15 cellular contexts compared by ENCODE assay signal in the genomic region with DNA sequence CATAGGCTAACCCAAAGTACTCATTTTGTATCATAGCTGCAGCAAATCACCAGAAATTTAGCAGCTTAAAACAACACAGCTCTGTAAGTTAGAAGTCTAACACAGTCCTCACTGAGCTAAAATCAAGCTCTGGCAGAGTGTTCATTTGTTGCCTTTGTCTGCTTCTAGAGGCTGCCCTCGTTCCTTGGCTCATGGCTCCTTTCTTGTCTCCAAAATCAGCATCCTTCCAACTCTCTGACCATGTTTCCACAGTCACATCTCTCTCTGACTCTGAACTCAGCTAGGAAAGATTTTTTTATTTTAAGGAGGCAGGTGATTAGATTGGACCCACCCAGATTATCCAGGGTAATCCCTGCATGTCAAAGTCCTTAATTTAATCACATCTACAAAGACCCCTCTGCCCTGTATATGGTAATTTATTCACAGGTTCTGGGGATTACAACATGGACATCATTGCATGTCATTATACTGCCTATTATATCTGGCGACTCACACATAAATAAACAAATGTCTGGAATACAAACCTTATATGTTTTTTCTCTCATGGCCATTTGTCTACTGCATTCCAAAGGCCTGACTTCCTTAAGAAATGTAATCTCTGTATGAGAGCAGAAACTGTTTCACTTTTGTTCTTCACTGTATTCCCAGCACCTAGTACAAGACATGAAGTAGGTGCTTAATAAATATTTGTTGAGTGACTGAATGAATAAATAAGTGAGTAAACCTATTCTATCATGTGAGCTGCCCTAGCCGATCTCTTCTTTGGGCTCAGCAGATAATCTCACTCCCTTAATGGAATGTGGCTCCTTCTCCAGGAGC. TPM values are rescaled to one million over a fixed set of nuclear protein-coding genes. Genes with fewer than 3 reads are reported as not detected.
A peak's percentile ranks its signal among the peaks of the same experiment; 100 is the strongest.
DNase-seq lines count a peak whose midpoint lies in the region; ATAC-seq and TF ChIP-seq lines count a peak whose summit lies in the region.
"Had no signal": no experiment of that assay in that cellular context is flagged by ENCODE, and none has a peak within 500 bp of the region (broad histone marks: within the 10 kb centered on the region; RNA-seq: fewer than 3 reads in every experiment).

No MANE protein-coding gene starts in this region.

- H3K4me1 Mint-ChIP-seq in activated CD4-positive, alpha-beta memory T cell treated with anti-CD3 and anti-CD28 coated beads, Interleukin-2, amount 10 ng/mL, durations not matched to agents 7 days and 5 days, result no peaks in the 10 kb centered on the region
- H3K4me1 Mint-ChIP-seq: natural killer cell had no signal

- H3K9me3 ChIP-seq in HEK293 (ENCODE audit: control insufficient read depth, insufficient read depth, low read depth, low read length), result no peaks in the 10 kb centered on the region
- no peaks in the 10 kb centered on the region for H3K9me3 ChIP-seq in adipocyte (ENCODE audit: control insufficient read depth, low read length)
- no peaks in the 10 kb centered on the region for H3K9me3 ChIP-seq in smooth muscle cell (replicated peaks; ENCODE audit: low read depth)
- H3K9me3 ChIP-seq: gastroesophageal sphincter, sigmoid colon, suprapubic skin had no signal

- H4K20me1 ChIP-seq in smooth muscle cell (ENCODE audit: low read depth), result no peaks in the 10 kb centered on the region

- no peak overlapping the region for H3K27ac Mint-ChIP-seq in activated CD4-positive, alpha-beta memory T cell treated with anti-CD3 and anti-CD28 coated beads, Interleukin-2, amount 10 ng/mL, durations not matched to agents 7 days and 5 days
- H3K27ac Mint-ChIP-seq: natural killer cell had no signal

- H3K27me3 ChIP-seq in adipocyte (replicated peaks; ENCODE audit: control insufficient read depth, insufficient read depth, low read length) (no peaks in the 10 kb centered on the region), smooth muscle cell (ENCODE audit: low read depth) (no peaks in the 10 kb centered on the region)
- H3K27me3 ChIP-seq: gastroesophageal sphincter, sigmoid colon, suprapubic skin had no signal

- no peaks in the 10 kb centered on the region for H3K36me3 Mint-ChIP-seq in activated CD4-positive, alpha-beta memory T cell treated with anti-CD3 and anti-CD28 coated beads, Interleukin-2, amount 10 ng/mL, durations not matched to agents 7 days and 5 days (ENCODE audit: low read depth)
- H3K36me3 Mint-ChIP-seq: natural killer cell had no signal

- H3K36me3 ChIP-seq in HEK293 (ENCODE audit: control insufficient read depth in 2 of 2, insufficient read depth in 1 of 2, low read length in 2 of 2) (no peaks in the 10 kb centered on the region), adipocyte (ENCODE audit: control insufficient read depth, insufficient read depth, low read length, severe bottlenecking) (no peaks in the 10 kb centered on the region), smooth muscle cell (ENCODE audit: low read depth) (no peaks in the 10 kb centered on the region)
- H3K36me3 ChIP-seq: gastroesophageal sphincter, sigmoid colon, suprapubic skin had no signal

- H3K79me2 ChIP-seq in smooth muscle cell (ENCODE audit: low read depth), result no peaks in the 10 kb centered on the region

- H3K9ac ChIP-seq in adipocyte (ENCODE audit: low read length), result peak overlapping the region; percentile 47
- H3K9ac ChIP-seq in smooth muscle cell (ENCODE audit: low read depth), result peak overlapping the region; percentile 64

- POLR2A ChIA-PET in HEK293 (lab: Yijun Ruan, JAX), result interaction anchor here (0.7 to 1.7 kb wide), 7 partner anchors 9 to 1210 kb away, joined by 3 to 8 read pairs (median 5); partner anchors contain the start of gene UACA
- POLR2A ChIA-PET in activated CD4-positive, alpha-beta memory T cell treated with anti-CD3 and anti-CD28 coated beads, Interleukin-2, amount 10 ng/mL, durations not matched to agents 7 days and 5 days (lab: Charles Lee), result no interaction called here

- peaks cover 10% of the 10 kb centered on the region for H3F3A ChIP-seq in smooth muscle cell (ENCODE audit: low read depth)

- ATAC-seq in stimulated activated naive CD8-positive, alpha-beta T cell treated with anti-CD3 and anti-CD28 coated beads, Interleukin-15, Interleukin-2, amounts not matched to agents 100 U/mL and 50 U/mL, for 24 hours, result no peak
- ATAC-seq: gastroesophageal sphincter, natural killer cell had no signal

- H3K4me3 Mint-ChIP-seq in activated CD4-positive, alpha-beta memory T cell treated with anti-CD3 and anti-CD28 coated beads, Interleukin-2, amount 10 ng/mL, durations not matched to agents 7 days and 5 days, result no peak overlapping the region
- H3K4me3 Mint-ChIP-seq: natural killer cell had no signal

- H2AFZ ChIP-seq in smooth muscle cell (ENCODE audit: low read depth), result no peak overlapping the region

- TF ChIP-seq CTCF in HEK293 (tag by site-specific recombination; IDR thresholded peaks at IDR 0.05) (no peak), fibroblast of the aortic adventitia (IDR thresholded peaks at IDR 0.05; ENCODE audit: insufficient read depth, low read length) (no peak), smooth muscle cell (IDR thresholded peaks at IDR 0.05; ENCODE audit: borderline replicate concordance, insufficient read depth, poor library complexity, severe bottlenecking) (no peak)

- peaks cover 10% of the 10 kb centered on the region for H3K27me3 Mint-ChIP-seq in activated CD4-positive, alpha-beta memory T cell treated with anti-CD3 and anti-CD28 coated beads, Interleukin-2, amount 10 ng/mL, durations not matched to agents 7 days and 5 days

- no peaks in the 10 kb centered on the region for H3K9me3 Mint-ChIP-seq in activated CD4-positive, alpha-beta memory T cell treated with anti-CD3 and anti-CD28 coated beads, Interleukin-2, amount 10 ng/mL, durations not matched to agents 7 days and 5 days
- H3K9me3 Mint-ChIP-seq: natural killer cell had no signal

- H3K27ac ChIP-seq in HEK293 (ENCODE audit: extremely low read depth, low read depth, low read length) (no peak overlapping the region), smooth muscle cell (ENCODE audit: low read depth) (peak overlapping the region; percentile 78)
- H3K27ac ChIP-seq: gastroesophageal sphincter, sigmoid colon, suprapubic skin had no signal

- H3K4me1 ChIP-seq in HEK293 (ENCODE audit: control insufficient read depth, insufficient read depth, low read length) (peaks cover 4% of the 10 kb centered on the region), adipocyte (ENCODE audit: control insufficient read depth, insufficient read depth, low read length) (peaks cover 25% of the 10 kb centered on the region), smooth muscle cell (ENCODE audit: low read depth) (peaks cover 11% of the 10 kb centered on the region)
- H3K4me1 ChIP-seq: gastroesophageal sphincter, sigmoid colon, suprapubic skin had no signal

- H3K4me2 ChIP-seq in smooth muscle cell, result peak overlapping the region; percentile 73

- DNase-seq in adipocyte (ENCODE audit: low read depth), result peak; percentile 85
- DNase-seq in fibroblast of the aortic adventitia (ENCODE audit: low read depth), result peak; percentile 81
- DNase-seq in smooth muscle cell (lab: John Stamatoyannopoulos, UW; ENCODE audit: unreplicated experiment), result no peak
- DNase-seq in NCI-H2107 (lab: John Stamatoyannopoulos, UW), result no peak
- DNase-seq in iPS-NIHi11 (ENCODE audit: low spot score), result no peak
- no peak for DNase-seq in activated CD4-positive, alpha-beta memory T cell treated with anti-CD3 and anti-CD28 coated beads, Interleukin-2, amount 10 ng/mL, durations not matched to agents 7 days and 5 days
- no peak for DNase-seq in stimulated activated naive CD8-positive, alpha-beta T cell treated with anti-CD3 and anti-CD28 coated beads, Interleukin-15, Interleukin-2, amounts not matched to agents 100 U/mL and 50 U/mL, for 24 hours
- DNase-seq: activated naive CD4-positive, alpha-beta T cell; kidney; natural killer cell; RPMI8226; sigmoid colon had no signal

- H3K4me3 ChIP-seq in HEK293 (ENCODE audit: low read depth, low read length) (no peak overlapping the region), adipocyte (ENCODE audit: low read length) (no peak overlapping the region), fibroblast of the aortic adventitia (ENCODE audit: low read depth, low read length) (no peak overlapping the region), smooth muscle cell (no peak overlapping the region)
- H3K4me3 ChIP-seq: gastroesophageal sphincter, sigmoid colon, suprapubic skin had no signal

- CTCF ChIA-PET in HEK293 (lab: Yijun Ruan, JAX), result interaction anchor here (4.1 kb wide), 1 partner anchor 33 kb away, joined by 19 read pairs; no protein-coding TSS in a partner anchor
- CTCF ChIA-PET in activated CD4-positive, alpha-beta memory T cell treated with anti-CD3 and anti-CD28 coated beads, Interleukin-2, amount 10 ng/mL, durations not matched to agents 7 days and 5 days (lab: Charles Lee), result interaction anchor here (0.8 kb wide), 1 partner anchor 33 kb away, joined by 4 read pairs; no protein-coding TSS in a partner anchor

- 46% methylated on average over 3 of the region's 3 CpGs for WGBS in smooth muscle cell (ENCODE audit: low lambda C conversion rate)

TF ChIP-seq in HEK293, 187 proteins besides CTCF, POLR2A, EP300 and RAD21:
- no peak for TF ChIP-seq ZNF292 (tag by site-specific recombination; IDR thresholded peaks at IDR 0.05; ENCODE audit: borderline replicate concordance, low read depth)
- peak; percentile 90 for TF ChIP-seq ZNF664 (tag by site-specific recombination; IDR thresholded peaks at IDR 0.05)
- 0 out of 2 replicates have a peak, but pooled peaks have one; percentile 23 for TF ChIP-seq ZFP69B (tag by site-specific recombination; IDR thresholded peaks at IDR 0.05)
- TF ChIP-seq, protein P1, sequence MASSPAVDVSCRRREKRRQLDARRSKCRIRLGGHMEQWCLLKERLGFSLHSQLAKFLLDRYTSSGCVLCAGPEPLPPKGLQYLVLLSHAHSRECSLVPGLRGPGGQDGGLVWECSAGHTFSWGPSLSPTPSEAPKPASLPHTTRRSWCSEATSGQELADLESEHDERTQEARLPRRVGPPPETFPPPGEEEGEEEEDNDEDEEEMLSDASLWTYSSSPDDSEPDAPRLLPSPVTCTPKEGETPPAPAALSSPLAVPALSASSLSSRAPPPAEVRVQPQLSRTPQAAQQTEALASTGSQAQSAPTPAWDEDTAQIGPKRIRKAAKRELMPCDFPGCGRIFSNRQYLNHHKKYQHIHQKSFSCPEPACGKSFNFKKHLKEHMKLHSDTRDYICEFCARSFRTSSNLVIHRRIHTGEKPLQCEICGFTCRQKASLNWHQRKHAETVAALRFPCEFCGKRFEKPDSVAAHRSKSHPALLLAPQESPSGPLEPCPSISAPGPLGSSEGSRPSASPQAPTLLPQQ (tag by site-specific recombination; IDR thresholded peaks at IDR 0.05), result peak; percentile 62; the same call in 1 of the 2 replicates

RNA-seq across cellular contexts. Expression of gene UACA, which starts 15.1 kb away (rescaled TPM):
- total RNA-seq in fibroblast of the aortic adventitia (ENCODE audit: low replicate concordance) (106 and 149 TPM in 2 replicates), smooth muscle cell (109 and 121 TPM in 2 replicates)
- polyA plus RNA-seq in smooth muscle cell, result 147 and 153 TPM in 2 replicates
- total RNA-seq in activated CD4-positive, alpha-beta memory T cell treated with anti-CD3 and anti-CD28 coated beads, Interleukin-2, amount 10 ng/mL, durations not matched to agents 7 days and 5 days, result 1 to 10 TPM in 1 of 2 experiments, under 1 TPM in 1; 0.58 to 1.3 TPM

Comparison
In these comparisons a context has a peak if more than half of its experiments do, and no peak if none do; other contexts are left out.
1. DNase-seq: peak in adipocyte (single experiment) and fibroblast of the aortic adventitia (single experiment); none in smooth muscle cell (single experiment), NCI-H2107 (single experiment), iPS-NIHi11 (single experiment), activated CD4-positive, alpha-beta memory T cell treated with anti-CD3 and anti-CD28 coated beads, Interleukin-2, amount 10 ng/mL, durations not matched to agents 7 days and 5 days (single experiment) and stimulated activated naive CD8-positive, alpha-beta T cell treated with anti-CD3 and anti-CD28 coated beads, Interleukin-15, Interleukin-2, amounts not matched to agents 100 U/mL and 50 U/mL, for 24 hours (single experiment).
2. RNA of gene UACA, which starts 15.1 kb away (total RNA-seq): 106 to 149 TPM in fibroblast of the aortic adventitia and 109 to 121 TPM in smooth muscle cell; 0.58 to 1.3 TPM in activated CD4-positive, alpha-beta memory T cell treated with anti-CD3 and anti-CD28 coated beads, Interleukin-2, amount 10 ng/mL, durations not matched to agents 7 days and 5 days; every median in the first group is over 10 times any median in the second.